ENCODE assay signal across 8 cellular contexts in the genomic region with DNA sequence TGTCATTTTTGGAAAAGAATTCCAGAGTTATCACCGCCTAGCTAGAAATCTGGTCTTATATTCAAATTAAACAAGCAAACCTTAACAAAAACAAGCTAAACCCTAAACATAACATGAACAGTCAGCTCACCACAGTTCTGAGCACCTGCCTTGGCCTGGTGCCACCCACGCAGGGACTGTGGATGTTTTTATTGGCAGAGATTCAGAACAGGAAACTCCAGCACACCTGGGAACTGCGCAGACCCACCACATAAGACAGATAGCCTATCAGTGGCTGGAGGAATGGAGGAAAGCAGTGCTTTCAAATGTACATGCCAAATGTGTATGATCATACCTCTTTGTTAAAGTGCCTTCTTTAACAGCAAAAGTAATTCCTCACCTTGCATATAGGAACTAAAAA. TPM values are rescaled to one million over a fixed set of nuclear protein-coding genes. Genes with fewer than 3 reads are reported as not detected.
DNase-seq lines count a peak whose midpoint lies in the region; ATAC-seq and TF ChIP-seq lines count a peak whose summit lies in the region.

No MANE protein-coding gene starts in this region.

- H3K4me1 ChIP-seq in parathyroid adenoma (no peaks in the 10 kb centered on the region), right atrium auricular region (no peaks in the 10 kb centered on the region)

- H3K4me2 ChIP-seq in parathyroid adenoma (ENCODE audit: low read length): peak overlapping the region; percentile 18

- H3K9me3 ChIP-seq in parathyroid adenoma (ENCODE audit: control insufficient read depth, low read length): no peaks in the 10 kb centered on the region
- no peaks in the 10 kb centered on the region for H3K9me3 ChIP-seq in right atrium auricular region

- no peaks in the 10 kb centered on the region for H3K36me3 ChIP-seq in parathyroid adenoma (ENCODE audit: control insufficient read depth, insufficient read depth, low read length)
- H3K36me3 ChIP-seq in right atrium auricular region: no peaks in the 10 kb centered on the region

- peak; percentile 43 for DNase-seq in GM12865 (ENCODE audit: low read depth)
- peak; percentile 57 for DNase-seq in NCI-H2171 treated with DMSO at 0.1 percent for 48 hours (lab: John Stamatoyannopoulos, UW)
- DNase-seq in activated effector memory CD4-positive, alpha-beta T cell treated with Interleukin-2 at 50 U/mL for 16 hours: peak; percentile 32
- DNase-seq in right atrium auricular region (ENCODE audit: low spot score): no peak
- no peak for DNase-seq in EL

- H3K4me3 ChIP-seq in GM12865 (ENCODE audit: low read depth, low read length): no peak overlapping the region
- peak overlapping the region; percentile 7 for H3K4me3 ChIP-seq in parathyroid adenoma (ENCODE audit: low read depth, low read length)
- no peak overlapping the region for H3K4me3 ChIP-seq in right atrium auricular region

- no peak overlapping the region for H3K9ac ChIP-seq in parathyroid adenoma

- H3K27me3 ChIP-seq in parathyroid adenoma (ENCODE audit: control insufficient read depth, insufficient read depth, low read length): no peaks in the 10 kb centered on the region
- no peaks in the 10 kb centered on the region for H3K27me3 ChIP-seq in right atrium auricular region

- no peaks in the 10 kb centered on the region for H3K79me2 ChIP-seq in parathyroid adenoma

- ATAC-seq in HG03442 (IDR thresholded peaks at IDR 0.05; ENCODE audit: unreplicated experiment): no peak
- ATAC-seq in GM21723 (IDR thresholded peaks at IDR 0.05; ENCODE audit: unreplicated experiment): no peak

- TF ChIP-seq CTCF in GM12865 (IDR thresholded peaks at IDR 0.05; ENCODE audit: insufficient read depth, low read depth, low read length, missing control alignments) (no peak), parathyroid adenoma (IDR thresholded peaks at IDR 0.05) (no peak), right atrium auricular region (IDR thresholded peaks at IDR 0.05) (no peak)

- H3K27ac ChIP-seq in parathyroid adenoma (no peak overlapping the region), right atrium auricular region (no peak overlapping the region)

- no peak overlapping the region for H2AFZ ChIP-seq in parathyroid adenoma

RNA-seq across cellular contexts. Expression of gene SLC16A10, which starts 8.9 kb away (rescaled TPM):
- 10 to 100 TPM; 10.3 to 18.5 TPM for total RNA-seq in right atrium auricular region

Comparison
In these comparisons a context has a peak if more than half of its experiments do, and no peak if none do; other contexts are left out.
1. DNase-seq: peak in GM12865 (single experiment), NCI-H2171 treated with DMSO at 0.1 percent for 48 hours (single experiment) and activated effector memory CD4-positive, alpha-beta T cell treated with Interleukin-2 at 50 U/mL for 16 hours (single experiment); none in right atrium auricular region (single experiment) and EL (single experiment).